In the genomic region with DNA sequence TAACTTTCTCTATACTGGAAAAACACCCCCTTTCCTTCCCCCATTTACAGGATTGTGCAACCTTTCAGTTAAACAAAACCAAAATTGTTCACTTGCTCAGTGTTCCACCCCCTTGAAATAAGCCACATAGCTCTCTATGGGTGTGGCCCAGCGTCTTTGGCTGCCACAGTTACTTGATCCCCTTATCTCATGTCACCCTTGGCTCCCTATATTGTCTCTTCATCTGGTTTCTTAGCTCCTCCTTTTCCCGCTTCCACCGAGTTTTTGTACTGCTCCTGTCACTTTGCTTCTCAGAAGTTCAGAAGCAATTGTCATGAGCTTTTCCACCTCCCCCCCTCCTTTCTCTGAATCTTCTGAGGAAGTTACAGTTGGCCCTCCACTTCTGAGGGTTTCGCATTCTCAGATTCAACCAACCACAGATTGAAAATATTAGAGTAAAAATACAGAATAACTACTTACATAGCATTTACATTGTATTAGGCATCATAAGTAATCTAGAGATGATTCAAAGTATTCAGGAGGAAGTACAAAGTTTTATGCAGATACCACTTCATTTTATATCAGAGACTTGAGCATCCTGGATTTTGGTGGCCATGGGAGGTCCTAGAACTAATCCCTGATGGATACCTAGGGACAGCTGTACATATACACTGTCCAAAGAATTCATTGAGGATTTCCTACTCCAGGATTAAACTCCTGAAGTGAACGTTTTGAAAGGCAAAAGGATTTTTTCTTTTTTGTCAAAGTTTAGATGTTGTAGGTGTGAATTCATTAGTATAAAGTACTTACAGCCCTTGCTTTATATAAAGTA, we compare ENCODE assay signal across 8 cellular contexts.
A peak's percentile ranks its signal among the peaks of the same experiment; 100 is the strongest.
DNase-seq lines count a peak whose midpoint lies in the region; ATAC-seq and TF ChIP-seq lines count a peak whose summit lies in the region.

No MANE protein-coding gene starts in this region.

- intact Hi-C loops in vagina (cut with DNase I) (no loop called here), testis (cut with DNase I; ENCODE audit: low total_unique reads) (no loop called here)

- TF ChIP-seq CTCF in vagina (IDR thresholded peaks at IDR 0.05) (no peak), testis (IDR thresholded peaks at IDR 0.05) (no peak)

- H3K27ac ChIP-seq in vagina (peak overlapping the region; percentile 57), testis (peak overlapping the region in 1 of 2 donors; percentile 26)

- no peaks in the 10 kb centered on the region for H3K36me3 ChIP-seq in vagina
- no peaks in the 10 kb centered on the region for H3K36me3 ChIP-seq in testis (ENCODE audit: low read depth, missing control alignments)

- no peak overlapping the region for H3K4me3 ChIP-seq in vagina
- H3K4me3 ChIP-seq in testis = no peak overlapping the region

- TF ChIP-seq POLR2A in vagina (IDR thresholded peaks at IDR 0.05) (no peak), testis (IDR thresholded peaks at IDR 0.05) (no peak)

- H3K4me1 ChIP-seq in vagina (peaks cover 51% of the 10 kb centered on the region), testis (peaks cover 6% of the 10 kb centered on the region)

- DNase-seq in EH (ENCODE audit: low read depth) (peak; percentile 16), activated T-cell treated with anti-CD3 and anti-CD28 coated beads for 24 hours (ENCODE audit: low read depth) (peak; percentile 34), left lobe of liver (ENCODE audit: low spot score) (no peak), vagina (ENCODE audit: extremely low spot score in 2 of 2) (no peak), testis (no peak), superior temporal gyrus (ENCODE audit: extremely low spot score) (no peak)

- ATAC-seq in GM21390 (IDR thresholded peaks at IDR 0.05; ENCODE audit: unreplicated experiment) (peak; percentile 59), HG03571 (IDR thresholded peaks at IDR 0.05; ENCODE audit: unreplicated experiment) (peak; percentile 42), left lobe of liver (peak; percentile 50)

- 58 to 63% methylated on average over 4 to 5 of the region's 5 CpGs for WGBS in testis, 2 donors

- H3K27me3 ChIP-seq in vagina (no peaks in the 10 kb centered on the region), testis (no peaks in the 10 kb centered on the region)

- H3K9me3 ChIP-seq in vagina = no peaks in the 10 kb centered on the region
- no peaks in the 10 kb centered on the region for H3K9me3 ChIP-seq in testis

Comparison
In these comparisons a context has a peak if more than half of its experiments do, and no peak if none do; other contexts are left out.
1. DNase-seq: peak in EH (single experiment) and activated T-cell treated with anti-CD3 and anti-CD28 coated beads for 24 hours (single experiment); none in left lobe of liver (single experiment), vagina (0 of 2), testis (single experiment) and superior temporal gyrus (single experiment).
2. Peak in every context shown above with its lines, with median percentiles within 50 percentile points of each other: ATAC-seq.